In the genomic region with DNA sequence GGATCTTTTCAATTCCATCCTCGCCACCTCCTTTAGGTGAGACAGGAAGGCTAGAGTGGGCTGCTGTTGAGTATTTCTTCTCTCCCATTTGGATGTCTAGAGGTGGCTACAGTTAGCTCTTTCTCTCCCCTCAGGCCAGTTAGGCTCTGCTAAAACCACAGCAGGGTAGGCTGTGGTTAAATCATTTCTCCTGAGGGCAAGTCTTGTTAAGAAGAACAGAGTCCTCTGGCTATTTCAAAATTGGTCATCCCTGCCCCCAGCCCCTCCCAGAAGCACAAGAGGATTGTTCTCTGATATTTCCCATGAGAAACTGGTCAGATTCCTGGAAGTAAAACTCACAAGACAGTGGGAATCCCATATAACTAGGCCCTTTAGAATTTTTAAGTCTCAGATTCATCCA, we compare ENCODE assay signal across 21 cellular contexts.
DNase-seq lines count a peak whose midpoint lies in the region; ATAC-seq and TF ChIP-seq lines count a peak whose summit lies in the region.
"Had no signal": no experiment of that assay in that cellular context is flagged by ENCODE, and none has a peak within 500 bp of the region (broad histone marks: within the 10 kb centered on the region; RNA-seq: fewer than 3 reads in every experiment).

No MANE protein-coding gene starts in this region.

- H3K4me2 ChIP-seq in neuronal stem cell (ENCODE audit: insufficient read depth, low read length, poor library complexity, severe bottlenecking) (no peak overlapping the region), OCI-LY7 (ENCODE audit: low read length) (no peak overlapping the region)

- H3K9me3 Mint-ChIP-seq in stimulated activated naive CD8-positive, alpha-beta T cell treated with anti-CD3 and anti-CD28 coated beads, Interleukin-15, amount 100 ng/mL, for 72 hours, result peaks cover 0 to 7% of the 10 kb centered on the region in 2 donors

- H3K4me1 ChIP-seq in neuronal stem cell (ENCODE audit: control insufficient read depth in 2 of 2, insufficient read depth in 1 of 2, low read depth in 1 of 2, low read length in 2 of 2) (no peaks in the 10 kb centered on the region), OCI-LY7 (ENCODE audit: insufficient read depth, low read length, poor library complexity, severe bottlenecking) (no peaks in the 10 kb centered on the region)
- H3K4me1 ChIP-seq: Caco-2 had no signal

- no peak overlapping the region for H3K18ac ChIP-seq in neuronal stem cell (ENCODE audit: low read length)

- H3K79me2 ChIP-seq in OCI-LY7 (ENCODE audit: insufficient read depth, low read depth, low read length), result no peaks in the 10 kb centered on the region

- no peaks in the 10 kb centered on the region for H3K4me1 Mint-ChIP-seq in stimulated activated naive CD8-positive, alpha-beta T cell treated with anti-CD3 and anti-CD28 coated beads, Interleukin-15, amount 100 ng/mL, for 72 hours
- H3K4me1 Mint-ChIP-seq: CD14-positive monocyte had no signal

- H2AFZ ChIP-seq in neuronal stem cell (ENCODE audit: low read length) (peak overlapping the region; percentile 64), OCI-LY7 (ENCODE audit: low read length) (no peak overlapping the region)

- H3K27me3 ChIP-seq in neuronal stem cell (ENCODE audit: control insufficient read depth in 3 of 3, insufficient read depth in 3 of 3, low read depth in 1 of 3, low read length in 3 of 3), result no peaks in the 10 kb centered on the region

- no peak overlapping the region for H4K8ac ChIP-seq in neuronal stem cell (ENCODE audit: low read depth, low read length)

- H3K79me1 ChIP-seq in neuronal stem cell (ENCODE audit: low read depth, low read length), result no peaks in the 10 kb centered on the region

- H3K27ac ChIP-seq in SK-N-MC, result 0 out of 2 replicates have a peak overlapping the region, but pooled peaks have one; percentile 84
- no peak overlapping the region for H3K27ac ChIP-seq in neuronal stem cell (replicated peaks; ENCODE audit: low read length)
- no peak overlapping the region for H3K27ac ChIP-seq in OCI-LY7 (ENCODE audit: low read depth, low read length, poor library complexity, severe bottlenecking)

- H2BK12ac ChIP-seq in neuronal stem cell (ENCODE audit: low read length), result no peak overlapping the region

- TF ChIP-seq CTCF in OCI-LY7 (conservative IDR thresholded peaks at IDR 0.05; ENCODE audit: low read length), result no peak

- no TSS peak for BruUV-seq in OCI-LY7 (replicated peaks; lab: Mats Ljungman, UMichigan)

- no peak overlapping the region for H3K9ac ChIP-seq in SK-N-MC (ENCODE audit: insufficient read length)
- H3K9ac ChIP-seq in neuronal stem cell (ENCODE audit: low read depth, low read length, poor library complexity), result no peak overlapping the region

- no peak for ATAC-seq in stimulated activated naive CD8-positive, alpha-beta T cell treated with anti-CD3 and anti-CD28 coated beads, Interleukin-15, amount 100 ng/mL, for 72 hours
- ATAC-seq: GM12878, K562 had no signal

- intact Hi-C loops in OCI-LY7 (cut with micrococcal nuclease; ENCODE audit: unreplicated experiment), result no loop called here

- DNase-seq in COLO829 (ENCODE audit: low spot score) (peak; percentile 26), SK-N-MC (ENCODE audit: low read depth, low spot score) (no peak), epidermal melanocyte (ENCODE audit: insufficient read length, low spot score) (peak; percentile 50), neuronal stem cell (ENCODE audit: low spot score) (no peak), HuH-7.5 (ENCODE audit: low spot score) (no peak), DMS 273 (lab: John Stamatoyannopoulos, UW; ENCODE audit: unreplicated experiment) (no peak), OCI-LY7 (ENCODE audit: low spot score) (no peak)
- DNase-seq in stimulated activated naive CD8-positive, alpha-beta T cell treated with anti-CD3 and anti-CD28 coated beads, Interleukin-15, amount 100 ng/mL, for 72 hours, result no peak
- DNase-seq: 8988T, Caco-2, DMS153, GOT3, NCI-H1105 treated with DMSO at 0.1 percent for 48 hours, NCI-H1694, NCI-H2081 treated with DMSO at 0.1 percent for 48 hours, NCI-H510A, NCI-H774, SHP77 had no signal

- POLR2A ChIA-PET in OCI-LY7 (lab: Charles Lee), result no interaction called here

- no peaks in the 10 kb centered on the region for H3K9me2 ChIP-seq in OCI-LY7 (ENCODE audit: insufficient read depth, low read length)

- H4K91ac ChIP-seq in neuronal stem cell (ENCODE audit: low read depth, low read length, poor library complexity), result no peak overlapping the region

- no peak overlapping the region for H2BK15ac ChIP-seq in neuronal stem cell (ENCODE audit: low read length)

- no peak overlapping the region for H2BK120ac ChIP-seq in neuronal stem cell (ENCODE audit: low read depth, low read length)

- H3K4ac ChIP-seq in neuronal stem cell (ENCODE audit: low read length), result no peak overlapping the region

- H2AK5ac ChIP-seq in neuronal stem cell (ENCODE audit: low read depth, low read length), result no peak overlapping the region

- no CpG with 5 or more reads among the region's 1 CpG for WGBS in neuronal stem cell (ENCODE audit: extremely low coverage in 2 of 2, insufficient read length in 2 of 2, insufficient replicate concordance in 1 of 2), 2 donors

- no peak overlapping the region for H3K23ac ChIP-seq in neuronal stem cell (ENCODE audit: low read depth, low read length, poor library complexity)

- H3K14ac ChIP-seq in neuronal stem cell (ENCODE audit: low read length), result no peak overlapping the region

- H3K36me3 ChIP-seq in SK-N-MC (ENCODE audit: insufficient read depth, low read length), result no peaks in the 10 kb centered on the region
- no peaks in the 10 kb centered on the region for H3K36me3 ChIP-seq in neuronal stem cell (replicated peaks in 1 of 2; ENCODE audit: control insufficient read depth in 2 of 2, insufficient read depth in 2 of 2, low read length in 2 of 2)
- no peaks in the 10 kb centered on the region for H3K36me3 ChIP-seq in OCI-LY7 (ENCODE audit: insufficient read depth, low read length)

- H3K9me3 ChIP-seq in SK-N-MC (ENCODE audit: low read depth, low read length) (no peaks in the 10 kb centered on the region), neuronal stem cell (replicated peaks in 1 of 2; ENCODE audit: control insufficient read depth in 2 of 2, insufficient read depth in 1 of 2, low read depth in 1 of 2, low read length in 2 of 2) (no peaks in the 10 kb centered on the region), OCI-LY7 (ENCODE audit: low read length) (0 out of 2 replicates have a peak, but pooled peaks cover 4% of the 10 kb centered on the region)
- H3K9me3 ChIP-seq: Caco-2 had no signal

- H3K4me3 ChIP-seq in SK-N-MC (no peak overlapping the region; the same call in 1 of the 2 replicates), neuronal stem cell (ENCODE audit: low read length in 2 of 2) (no peak overlapping the region), OCI-LY7 (ENCODE audit: low read depth, low read length, poor library complexity, severe bottlenecking) (no peak overlapping the region)
- H3K4me3 ChIP-seq: GM12878, K562 had no signal

- H3K4me3 Mint-ChIP-seq in stimulated activated naive CD8-positive, alpha-beta T cell treated with anti-CD3 and anti-CD28 coated beads, Interleukin-15, amount 100 ng/mL, for 72 hours, result no peak overlapping the region
- H3K4me3 Mint-ChIP-seq: CD14-positive monocyte had no signal

- no peaks in the 10 kb centered on the region for H4K20me1 ChIP-seq in OCI-LY7 (ENCODE audit: insufficient read depth, low read length)

- H2BK5ac ChIP-seq in neuronal stem cell (ENCODE audit: low read length), result no peak overlapping the region

- no peaks in the 10 kb centered on the region for H3K27me3 Mint-ChIP-seq in stimulated activated naive CD8-positive, alpha-beta T cell treated with anti-CD3 and anti-CD28 coated beads, Interleukin-15, amount 100 ng/mL, for 72 hours

- CTCF ChIA-PET in OCI-LY7 (lab: Charles Lee; ENCODE audit: unreplicated experiment), result no interaction called here

- no peak overlapping the region for H3K27ac Mint-ChIP-seq in stimulated activated naive CD8-positive, alpha-beta T cell treated with anti-CD3 and anti-CD28 coated beads, Interleukin-15, amount 100 ng/mL, for 72 hours

Comparison
In these comparisons a context has a peak if more than half of its experiments do, and no peak if none do; other contexts are left out.
1. DNase-seq: peak in COLO829 (single experiment) and epidermal melanocyte (single experiment); none in SK-N-MC (single experiment), neuronal stem cell (single experiment), HuH-7.5 (single experiment), DMS 273 (single experiment), OCI-LY7 (single experiment) and stimulated activated naive CD8-positive, alpha-beta T cell treated with anti-CD3 and anti-CD28 coated beads, Interleukin-15, amount 100 ng/mL, for 72 hours (0 of 2).